ENCODE assay signal across 8 cellular contexts in genomic region chr11:86456075-86456939, GRCh38.
DNase-seq lines count a peak whose midpoint lies in the region; ATAC-seq and TF ChIP-seq lines count a peak whose summit lies in the region.

No MANE protein-coding gene starts in this region.

- H4K20me1 ChIP-seq in neural progenitor cell (ENCODE audit: low read depth), result no peaks in the 10 kb centered on the region

- no peaks in the 10 kb centered on the region for H3F3A ChIP-seq in neural progenitor cell (ENCODE audit: low read depth)

- no peaks in the 10 kb centered on the region for H3K9me3 Mint-ChIP-seq in neural progenitor cell

- peak; percentile 91 for ATAC-seq in GM21447 (IDR thresholded peaks at IDR 0.05; ENCODE audit: unreplicated experiment)

- peak; percentile 54 for DNase-seq in DMS114 treated with DMSO at 0.1 percent for 48 hours (lab: John Stamatoyannopoulos, UW; ENCODE audit: unreplicated experiment)
- peak in 60 of 76 experiments; percentile 6 to 76 (median 50) for DNase-seq in HUDEP-2 (lab: John Stamatoyannopoulos, UW; ENCODE audit: unreplicated experiment in 76 of 76)
- peak; percentile 47 for DNase-seq in OCI-M2 (lab: John Stamatoyannopoulos, UW; ENCODE audit: unreplicated experiment)
- peak; percentile 75 for DNase-seq in activated T-cell treated with anti-CD3 and anti-CD28 coated beads for 48 hours (ENCODE audit: low read depth)
- DNase-seq in fibroblast of mammary gland (ENCODE audit: low read depth), result peak; percentile 80
- peak; percentile 95 for DNase-seq in neural progenitor cell (ENCODE audit: low spot score)
- DNase-seq in stomach, result peak; percentile 87

- no peak overlapping the region for H3K9ac ChIP-seq in neural progenitor cell

- no peak for TF ChIP-seq EP300 in stomach (IDR thresholded peaks at IDR 0.05)

- H3K36me3 ChIP-seq in neural progenitor cell (no peaks in the 10 kb centered on the region), stomach (no peaks in the 10 kb centered on the region)

- no peaks in the 10 kb centered on the region for H3K79me2 ChIP-seq in neural progenitor cell (ENCODE audit: low read depth)

- peaks cover 18% of the 10 kb centered on the region for H3K4me1 ChIP-seq in neural progenitor cell
- H3K4me1 ChIP-seq in stomach, result peaks cover 0 to 47% (median 28%) of the 10 kb centered on the region in 4 donors

- H3K36me3 Mint-ChIP-seq in neural progenitor cell, result no peaks in the 10 kb centered on the region

- peak; percentile 96 for TF ChIP-seq CTCF in fibroblast of mammary gland (conservative IDR thresholded peaks at IDR 0.05; ENCODE audit: control insufficient read depth, insufficient read depth, low read depth, low read length)
- TF ChIP-seq CTCF in neural progenitor cell (IDR thresholded peaks at IDR 0.05), result peak; percentile 98
- peak in 6 of 7 experiments; percentile 8 to 93 (median 82) for TF ChIP-seq CTCF in stomach (IDR thresholded peaks at IDR 0.05)

- peak overlapping the region; percentile 12 for H3K4me2 ChIP-seq in neural progenitor cell

- H3K27ac ChIP-seq in neural progenitor cell, result no peak overlapping the region
- peak overlapping the region in 3 of 5 donors; percentile 27 to 62 (median 45) for H3K27ac ChIP-seq in stomach

- no peak overlapping the region for H3K4me3 Mint-ChIP-seq in neural progenitor cell

- intact Hi-C loops in stomach (cut with DNase I; ENCODE audit: low total_unique reads), result no loop called here

- H3K4me3 ChIP-seq in fibroblast of mammary gland (ENCODE audit: control insufficient read depth, low read depth, low read length) (no peak overlapping the region), neural progenitor cell (no peak overlapping the region), stomach (no peak overlapping the region)

- H3K27ac Mint-ChIP-seq in neural progenitor cell, result no peak overlapping the region

- H2AFZ ChIP-seq in neural progenitor cell (replicated peaks), result no peak overlapping the region

- no peak for TF ChIP-seq POLR2A in stomach (IDR thresholded peaks at IDR 0.05)

- H3K4me1 Mint-ChIP-seq in neural progenitor cell, result peaks cover 20% of the 10 kb centered on the region

- peaks cover 4% of the 10 kb centered on the region for H3K27me3 Mint-ChIP-seq in neural progenitor cell (ENCODE audit: insufficient read depth, low read depth)

- no peaks in the 10 kb centered on the region for H3K9me3 ChIP-seq in neural progenitor cell (ENCODE audit: low read depth)
- H3K9me3 ChIP-seq in stomach, result no peaks in the 10 kb centered on the region

- WGBS in stomach, 5 donors, result 14 to 17% (median 16%) methylated on average over 8 to 9 of the region's 9 CpGs

- no peaks in the 10 kb centered on the region for H3K27me3 ChIP-seq in neural progenitor cell
- H3K27me3 ChIP-seq in stomach, result no peaks in the 10 kb centered on the region
